In the genomic region with DNA sequence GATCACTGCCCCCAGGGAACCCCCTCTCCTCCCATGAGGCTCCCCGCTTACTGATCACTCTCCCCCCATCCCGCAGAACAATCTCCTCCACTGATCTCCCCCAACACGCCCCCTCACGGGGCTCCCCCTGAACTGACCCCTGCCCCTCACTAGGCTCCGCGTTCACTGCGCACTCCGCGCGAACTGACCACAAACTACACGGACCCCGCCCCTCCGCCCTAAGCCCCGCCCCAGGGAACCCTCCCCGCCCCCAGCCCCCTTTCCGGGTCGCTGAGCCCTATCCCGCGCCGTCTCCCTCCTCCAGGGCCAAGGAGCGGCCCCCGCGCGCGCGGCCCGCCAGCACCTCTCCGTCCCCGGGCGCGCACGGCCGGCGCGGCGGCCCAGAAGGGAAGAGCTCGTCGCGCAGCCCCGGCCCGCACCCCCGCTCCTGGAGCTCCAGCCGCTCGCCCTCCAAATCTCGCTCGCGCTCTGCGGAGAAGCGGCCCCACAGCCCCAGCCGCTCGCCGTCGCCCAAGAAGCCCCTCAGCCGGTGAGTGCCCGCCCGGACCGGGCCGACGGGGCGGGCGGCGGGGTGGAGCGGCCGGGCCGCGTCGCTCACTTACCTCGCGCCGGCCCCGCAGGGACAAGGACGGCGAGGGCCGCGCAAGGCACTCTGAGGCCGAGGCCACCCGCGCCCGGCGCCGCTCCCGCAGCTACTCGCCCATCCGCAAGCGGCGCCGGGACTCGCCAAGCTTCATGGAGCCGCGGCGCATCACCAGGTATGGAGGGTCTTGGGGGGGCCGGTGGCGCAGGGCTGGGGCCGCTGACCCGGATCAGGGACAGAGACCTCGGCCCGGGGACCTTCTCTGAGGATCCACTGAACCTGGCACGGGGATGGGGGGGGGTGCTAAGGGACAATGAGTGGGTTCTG, we compare ENCODE assay signal across 8 cellular contexts. TPM values are rescaled to one million over a fixed set of nuclear protein-coding genes. Genes with fewer than 3 reads are reported as not detected.
DNase-seq lines count a peak whose midpoint lies in the region; TF ChIP-seq lines count a peak whose summit lies in the region.

No MANE protein-coding gene starts in this region.

- H3K27ac ChIP-seq in spleen: no peak overlapping the region

- H3K4me1 ChIP-seq in adipocyte (ENCODE audit: control insufficient read depth, insufficient read depth, low read length) (no peaks in the 10 kb centered on the region), spleen (peaks cover 0 to 30% (median 21%) of the 10 kb centered on the region in 6 donors)

- H3K4me3 ChIP-seq in HFF-Myc (replicated peaks; ENCODE audit: low read depth, low read length): peak overlapping the region; percentile 22
- H3K4me3 ChIP-seq in adipocyte (ENCODE audit: low read length): peak overlapping the region; percentile 64
- H3K4me3 ChIP-seq in iPS-11a (ENCODE audit: low read depth, low read length): peak overlapping the region; percentile 47
- H3K4me3 ChIP-seq in spleen: peak overlapping the region in 7 of 8 donors; percentile 23 to 74 (median 45)

- no peak for TF ChIP-seq POLR2A in spleen (IDR thresholded peaks at IDR 0.05)

- intact Hi-C loops in spleen (cut with DNase I; ENCODE audit: low total_unique reads): no loop called here

- H3K9ac ChIP-seq in adipocyte (ENCODE audit: low read length): peak overlapping the region; percentile 34

- H3K27me3 ChIP-seq in adipocyte (replicated peaks; ENCODE audit: control insufficient read depth, insufficient read depth, low read length) (peaks cover 6% of the 10 kb centered on the region), spleen (replicated peaks in 1 of 7) (peaks cover 2 to 80% (median 28%) of the 10 kb centered on the region in 7 donors)

- no peak for TF ChIP-seq CTCF in HFF-Myc (IDR thresholded peaks at IDR 0.05; ENCODE audit: low read depth, low read length, missing control alignments)
- no peak for TF ChIP-seq CTCF in spleen (IDR thresholded peaks at IDR 0.05 in 8 of 11, conservative IDR thresholded peaks at IDR 0.05 in 3 of 11)

- H3K36me3 ChIP-seq in adipocyte (ENCODE audit: control insufficient read depth, insufficient read depth, low read length, severe bottlenecking) (no peaks in the 10 kb centered on the region), spleen (no peaks in the 10 kb centered on the region)

- H3K9me3 ChIP-seq in adipocyte (ENCODE audit: control insufficient read depth, low read length) (no peaks in the 10 kb centered on the region), spleen (no peaks in the 10 kb centered on the region)

- DNase-seq in HFF-Myc (ENCODE audit: extremely low read depth, low read depth) (no peak), adipocyte (ENCODE audit: low read depth) (peak; percentile 49), spleen (no peak), NAMALWA (ENCODE audit: low spot score) (no peak), NCI-H226 (no peak), NCI-H128 (lab: John Stamatoyannopoulos, UW; ENCODE audit: unreplicated experiment) (no peak)
- no peak for DNase-seq in stimulated activated CD4-positive, alpha-beta T cell treated with anti-CD3 and anti-CD28 coated beads, Interleukin-4, amount 100 ng/mL, for 1 hour

- 2 to 8% (median 5%) methylated on average over 31 to 98 of the region's 98 CpGs for whole genome bisulfite sequencing in spleen, 5 donors

RNA-seq across cellular contexts. Expression of a gene that starts 19.9 kb away (rescaled TPM):
- total RNA-seq in spleen: 100 to 1,000 TPM in 5 of 7 donors, 10 to 100 TPM in 2; 56.5 to 227 (median 131) TPM
- 100 to 1,000 TPM in 2 of 3 donors, 10 to 100 TPM in 1; 70.1 to 216 (median 214) TPM for polyA plus RNA-seq in spleen
